ENCODE assay signal across 23 cellular contexts in the genomic region with DNA sequence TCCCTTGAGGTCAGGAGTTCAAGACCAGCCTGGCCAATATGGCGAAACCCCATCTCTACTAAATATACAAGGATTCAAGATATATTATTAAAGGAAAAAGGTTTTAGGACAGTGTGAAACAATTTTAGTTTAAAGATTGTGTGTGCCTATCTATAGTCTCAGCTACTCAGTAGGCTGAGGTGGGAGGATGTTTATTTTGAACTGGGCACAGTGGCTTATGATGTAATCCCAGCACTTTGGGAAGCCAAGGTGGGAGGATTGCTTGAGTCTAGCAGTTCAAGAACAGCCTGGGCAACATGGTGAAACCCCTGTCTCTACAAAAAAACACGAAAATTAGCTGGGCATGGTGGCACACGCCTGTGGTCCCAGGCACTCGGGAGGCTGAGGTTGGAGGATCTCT. TPM values are rescaled to one million over a fixed set of nuclear protein-coding genes. Genes with fewer than 3 reads are reported as not detected.
DNase-seq lines count a peak whose midpoint lies in the region; ATAC-seq, FAIRE-seq and TF ChIP-seq lines count a peak whose summit lies in the region.
"Had no signal": no experiment of that assay in that cellular context is flagged by ENCODE, and none has a peak within 500 bp of the region (broad histone marks: within the 10 kb centered on the region; RNA-seq: fewer than 3 reads in every experiment).

No MANE protein-coding gene starts in this region.

- in situ Hi-C loops in K562 (cut with MboI), result no loop called here

- no peak overlapping the region for H3K4me2 ChIP-seq in K562 (ENCODE audit: insufficient read depth, low read length)
- H3K4me2 ChIP-seq: A549 had no signal

- H3K4me1 ChIP-seq in HEK293 (ENCODE audit: control insufficient read depth, insufficient read depth, low read length), result no peaks in the 10 kb centered on the region
- no peaks in the 10 kb centered on the region for H3K4me1 ChIP-seq in K562 (replicated peaks in 1 of 2; ENCODE audit: control insufficient read depth in 2 of 2, insufficient read depth in 2 of 2, low read length in 2 of 2)
- H3K4me1 ChIP-seq in upper lobe of right lung, result no peaks in the 10 kb centered on the region
- H3K4me1 ChIP-seq: A549 had no signal

- H3K9me3 Mint-ChIP-seq in progenitor cell of endocrine pancreas (ENCODE audit: low read depth), result no peaks in the 10 kb centered on the region
- H3K9me3 Mint-ChIP-seq: CD4-positive, alpha-beta T cell; CD8-positive, alpha-beta T cell had no signal

- no peaks in the 10 kb centered on the region for H3K9me3 ChIP-seq in HEK293 (ENCODE audit: control insufficient read depth, insufficient read depth, low read depth, low read length)
- H3K9me3 ChIP-seq in K562 (replicated peaks; ENCODE audit: control insufficient read depth, insufficient read depth, low read depth, low read length), result no peaks in the 10 kb centered on the region
- H3K9me3 ChIP-seq in upper lobe of right lung, result no peaks in the 10 kb centered on the region
- H3K9me3 ChIP-seq: A549; BLaER1 treated with 17β-estradiol and CSF1 and Interleukin-3, amounts not matched to agents 10 nM and 100 nM; Caco-2 had no signal

- POLR2A ChIA-PET in HEK293 (lab: Yijun Ruan, JAX), result no interaction called here
- POLR2A ChIA-PET in K562 (lab: Yijun Ruan, JAX), result interaction anchor here (0.6 to 0.7 kb wide), 2 partner anchors 289 to 529 kb away, joined by 3 to 4 read pairs; no protein-coding TSS in a partner anchor

- H3K9me1 ChIP-seq in K562 (ENCODE audit: control insufficient read depth, insufficient read depth, low read length), result no peaks in the 10 kb centered on the region

- no peak for TF ChIP-seq CTCF in HEK293 (tag by site-specific recombination; IDR thresholded peaks at IDR 0.05)
- TF ChIP-seq CTCF in K562 (IDR thresholded peaks at IDR 0.05 in 2 of 3, conservative IDR thresholded peaks at IDR 0.05 in 1 of 3; ENCODE audit: insufficient read depth in 2 of 3, low read depth in 1 of 3, low read length in 3 of 3), result no peak
- no peak for TF ChIP-seq CTCF in upper lobe of right lung (IDR thresholded peaks at IDR 0.05)
- TF ChIP-seq CTCF in progenitor cell of endocrine pancreas (IDR thresholded peaks at IDR 0.05; ENCODE audit: unreplicated experiment), result no peak

- no peak for TF ChIP-seq EP300 in K562 (IDR thresholded peaks at IDR 0.05; ENCODE audit: low read length)

- no peak overlapping the region for H3K9ac ChIP-seq in K562 (ENCODE audit: insufficient read depth in 1 of 2, low read depth in 2 of 2, low read length in 2 of 2)
- H3K9ac ChIP-seq: BLaER1 treated with 17β-estradiol and CSF1 and Interleukin-3, amounts not matched to agents 10 nM and 100 nM had no signal

- no peaks in the 10 kb centered on the region for H3K36me3 Mint-ChIP-seq in progenitor cell of endocrine pancreas (ENCODE audit: insufficient read depth)
- H3K36me3 Mint-ChIP-seq: CD8-positive, alpha-beta T cell had no signal

- H3K4me3 ChIP-seq in HEK293 (ENCODE audit: low read depth, low read length), result no peak overlapping the region
- no peak overlapping the region for H3K4me3 ChIP-seq in K562
- no peak overlapping the region for H3K4me3 ChIP-seq in upper lobe of right lung
- H3K4me3 ChIP-seq: A549; BLaER1 treated with 17β-estradiol and CSF1 and Interleukin-3, amounts not matched to agents 10 nM and 100 nM had no signal

- H3K27ac Mint-ChIP-seq in progenitor cell of endocrine pancreas, result no peak overlapping the region
- H3K27ac Mint-ChIP-seq: B cell; CD4-positive, alpha-beta T cell; CD8-positive, alpha-beta T cell had no signal

- CTCF ChIA-PET in HEK293 (lab: Yijun Ruan, JAX), result no interaction called here
- CTCF ChIA-PET in K562 (lab: Yijun Ruan, JAX; ENCODE audit: low intra/inter-chr PET ratio), result no interaction called here

- no peaks in the 10 kb centered on the region for H3K36me3 ChIP-seq in HEK293 (ENCODE audit: control insufficient read depth in 2 of 2, insufficient read depth in 1 of 2, low read length in 2 of 2)
- H3K36me3 ChIP-seq in K562 (ENCODE audit: control insufficient read depth, insufficient read depth, low read length), result no peaks in the 10 kb centered on the region
- H3K36me3 ChIP-seq in upper lobe of right lung, result no peaks in the 10 kb centered on the region
- H3K36me3 ChIP-seq: BLaER1 treated with 17β-estradiol and CSF1 and Interleukin-3, amounts not matched to agents 10 nM and 100 nM had no signal

- H3K27ac ChIP-seq in HEK293 (ENCODE audit: extremely low read depth, low read depth, low read length), result no peak overlapping the region
- no peak overlapping the region for H3K27ac ChIP-seq in K562 (ENCODE audit: extremely low read depth, low read depth, low read length)
- no peak overlapping the region for H3K27ac ChIP-seq in upper lobe of right lung
- H3K27ac ChIP-seq: 22Rv1; A549; BLaER1 treated with 17β-estradiol and CSF1 and Interleukin-3, amounts not matched to agents 10 nM and 100 nM; C4-2B had no signal

- H2AFZ ChIP-seq in K562 (ENCODE audit: low read depth, low read length), result no peak overlapping the region

- intact Hi-C loops in K562 (cut with micrococcal nuclease) (no loop called here), upper lobe of right lung (cut with DNase I) (no loop called here)

- 9% methylated on average over 4 of the region's 4 CpGs for WGBS in K562 (ENCODE audit: insufficient coverage, low coverage, missing lambda C conversion rate)

- FAIRE-seq in K562 (lab: Jason Lieb, UNC), result peak; percentile 32
- FAIRE-seq: A549, D721Med, G401.6, GM12891, GM19239 had no signal

- no peak for ATAC-seq in K562
- ATAC-seq in upper lobe of right lung, result no peak
- ATAC-seq: A549; CD8-positive, alpha-beta T cell had no signal

- BruUV-seq in K562 (replicated peaks; lab: Mats Ljungman, UMichigan), result no TSS peak

- H3K27me3 ChIP-seq in K562 (ENCODE audit: control insufficient read depth in 2 of 2, insufficient read depth in 2 of 2, low read length in 2 of 2) (peaks cover 2 to 10% of the 10 kb centered on the region in 2 experiments; a peak in 2 of 5 replicates), upper lobe of right lung (no peaks in the 10 kb centered on the region)
- H3K27me3 ChIP-seq: BLaER1 treated with 17β-estradiol and CSF1 and Interleukin-3, amounts not matched to agents 10 nM and 100 nM had no signal

- H3K27me3 Mint-ChIP-seq in progenitor cell of endocrine pancreas, result no peaks in the 10 kb centered on the region
- H3K27me3 Mint-ChIP-seq: B cell had no signal

- TF ChIP-seq RAD21 in K562 (CRISPR knock-in tag; conservative IDR thresholded peaks at IDR 0.05 in 1 of 2, IDR thresholded peaks at IDR 0.05 in 1 of 2), result no peak

- no peak for TF ChIP-seq POLR2A in K562 (conservative IDR thresholded peaks at IDR 0.05)

- DNase-seq in K562 (ENCODE audit: extremely low read depth in 1 of 4, low spot score in 3 of 4) (no peak), upper lobe of right lung (peak; percentile 9), progenitor cell of endocrine pancreas (ENCODE audit: low spot score, unreplicated experiment) (no peak)
- no peak for DNase-seq in activated CD4-positive, alpha-beta T cell treated with anti-CD3 and anti-CD28 coated beads for 4 hours
- DNase-seq: AML-193; Caco-2; Calu3; CD4-positive, alpha-beta T cell; CD8-positive, alpha-beta T cell; DMS79 treated with DMSO at 0.1 percent for 48 hours; GF-D8 had no signal

- H3K4me1 Mint-ChIP-seq in progenitor cell of endocrine pancreas (ENCODE audit: low read depth), result peaks cover 3% of the 10 kb centered on the region

- H3K4me3 Mint-ChIP-seq in progenitor cell of endocrine pancreas (ENCODE audit: low read depth), result no peak overlapping the region
- H3K4me3 Mint-ChIP-seq: B cell; CD4-positive, alpha-beta T cell; CD8-positive, alpha-beta T cell had no signal

- H4K20me1 ChIP-seq in K562 (replicated peaks; ENCODE audit: control insufficient read depth, insufficient read depth, low read length), result no peaks in the 10 kb centered on the region
- H4K20me1 ChIP-seq: BLaER1 treated with 17β-estradiol and CSF1 and Interleukin-3, amounts not matched to agents 10 nM and 100 nM had no signal

- no peaks in the 10 kb centered on the region for H3K79me2 ChIP-seq in K562 (ENCODE audit: control insufficient read depth, insufficient read depth, low read length)

RNA-seq across cellular contexts. Expression of a gene that starts 31.4 kb away (rescaled TPM):
- 40.4 and 67.7 TPM in 2 replicates for total RNA-seq in K562 (2011; cell fraction: chromatin; rRNA removed; ENCODE audit: low replicate concordance)
- 18.8 and 21.2 TPM in 2 replicates for total RNA-seq in K562 (2011; cell fraction: nucleolus; rRNA removed)
- total RNA-seq in K562 (2011; cell fraction: nucleoplasm; rRNA removed), result 27.1 and 31.8 TPM in 2 replicates
- total RNA-seq in K562 (2014; rRNA removed) (19.2 and 28.4 TPM in 2 replicates), K562 (2014; rRNA removed; fragmentation: Illumina TruSeq; extraction: Trizol) (20.1 and 23.6 TPM in 2 replicates), K562 (2015; rRNA removed; fragmentation: Illumina TruSeq; extraction: Trizol) (19.9 TPM in 2 replicates), K562 (2021) (23.2 and 24.0 TPM in 2 replicates), upper lobe of right lung (39.0 TPM), progenitor cell of endocrine pancreas (92.0 and 95.7 TPM in 2 replicates)
- polyA plus RNA-seq in K562 (2011; rRNA removed) (15.3 and 19.3 TPM in 2 replicates), K562 (2014; fragmentation: Illumina TruSeq; extraction: Trizol) (8.9 and 9.7 TPM in 2 replicates), K562 (2014; fragmentation: Nextera tagmentation; extraction: Ambion mirVana) (1 to 10 TPM; 2.9 to 6.9 TPM), K562 (2014; rRNA removed) (10.1 and 10.8 TPM in 2 replicates)
- 4.0 and 7.3 TPM in 2 replicates for polyA plus RNA-seq in K562 (2011; cell fraction: cytosol; rRNA removed)
- 11.4 and 12.6 TPM in 2 replicates for polyA plus RNA-seq in K562 (2011; cell fraction: nucleus; rRNA removed)
- 5.1 and 6.8 TPM in 2 replicates for polyA plus RNA-seq in K562 (2012)
- 60.5 and 72.5 TPM in 2 replicates for polyA minus RNA-seq in K562 (2011; rRNA and poly(A)+ RNA removed)
- polyA minus RNA-seq in K562 (2011; cell fraction: cytosol; rRNA and poly(A)+ RNA removed), result 15.0 and 22.1 TPM in 2 replicates
- 15.3 and 21.0 TPM in 2 replicates for polyA minus RNA-seq in K562 (2011; cell fraction: nucleus; rRNA and poly(A)+ RNA removed)

RNA-seq across cellular contexts. Expression of a gene that starts 54.8 kb away (rescaled TPM):
- total RNA-seq in K562 (2011; cell fraction: chromatin; rRNA removed; ENCODE audit: low replicate concordance), result not detected in 2 replicates
- not detected in 2 replicates for total RNA-seq in K562 (2011; cell fraction: nucleolus; rRNA removed)
- total RNA-seq in K562 (2011; cell fraction: nucleoplasm; rRNA removed), result not detected in 2 replicates
- total RNA-seq in K562 (2014; rRNA removed) (not detected in 2 replicates), K562 (2014; rRNA removed; fragmentation: Illumina TruSeq; extraction: Trizol) (not detected in 2 replicates), K562 (2015; rRNA removed; fragmentation: Illumina TruSeq; extraction: Trizol) (not detected in 2 replicates), K562 (2021) (not detected in 2 replicates), upper lobe of right lung (not detected), progenitor cell of endocrine pancreas (not detected in 2 replicates)
- polyA plus RNA-seq in K562 (2011; rRNA removed) (not detected in 2 replicates), K562 (2014; fragmentation: Illumina TruSeq; extraction: Trizol) (not detected in 2 replicates), K562 (2014; fragmentation: Nextera tagmentation; extraction: Ambion mirVana) (not detected), K562 (2014; rRNA removed) (not detected in 2 replicates)
- not detected in 2 replicates for polyA plus RNA-seq in K562 (2011; cell fraction: cytosol; rRNA removed)
- not detected in 2 replicates for polyA plus RNA-seq in K562 (2011; cell fraction: nucleus; rRNA removed)
- not detected in 2 replicates for polyA plus RNA-seq in K562 (2012)
- not detected in 2 replicates for polyA minus RNA-seq in K562 (2011; rRNA and poly(A)+ RNA removed)
- not detected in 2 replicates for polyA minus RNA-seq in K562 (2011; cell fraction: cytosol; rRNA and poly(A)+ RNA removed)
- not detected in 2 replicates for polyA minus RNA-seq in K562 (2011; cell fraction: nucleus; rRNA and poly(A)+ RNA removed)
- total RNA-seq: A172, Caco-2, Calu3 had no signal
- polyA plus RNA-seq: A549, BJ had no signal
